ENCODE assay signal across 16 cellular contexts in the genomic region with DNA sequence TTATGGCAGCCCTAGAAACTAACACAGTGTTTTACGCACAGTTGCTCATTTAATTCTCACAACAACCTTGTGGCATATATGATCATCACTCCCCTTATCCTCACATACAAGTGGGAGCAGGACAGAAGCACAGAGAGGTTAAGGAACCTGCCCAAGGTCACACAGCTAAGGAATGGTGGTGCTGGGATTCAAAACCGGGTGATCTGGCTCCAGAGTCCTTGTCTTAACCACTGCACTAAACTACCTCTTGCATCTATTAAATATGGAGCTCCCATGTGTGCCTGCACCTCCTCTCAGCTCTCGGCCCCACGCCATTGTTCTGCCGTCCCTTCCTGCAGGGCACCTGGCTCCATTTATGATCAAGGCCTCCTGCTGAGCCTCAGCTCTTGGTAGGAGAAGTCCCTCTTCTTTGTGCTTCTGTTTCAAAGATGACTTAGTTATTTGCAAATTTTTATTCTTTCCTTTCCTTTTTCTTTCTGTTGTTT.
A peak's percentile ranks its signal among the peaks of the same experiment; 100 is the strongest.
DNase-seq lines count a peak whose midpoint lies in the region; ATAC-seq, FAIRE-seq and TF ChIP-seq lines count a peak whose summit lies in the region.
"Had no signal": no experiment of that assay in that cellular context is flagged by ENCODE, and none has a peak within 500 bp of the region (broad histone marks: within the 10 kb centered on the region; RNA-seq: fewer than 3 reads in every experiment).

No MANE protein-coding gene starts in this region.

- no peak overlapping the region for H4K8ac ChIP-seq in H1 (ENCODE audit: extremely low read depth, insufficient read depth, low read length)

- no peak overlapping the region for H3K4me3 ChIP-seq in H1 (ENCODE audit: extremely low read depth in 1 of 4, insufficient read depth in 2 of 4, low read depth in 3 of 4, low read length in 4 of 4)
- H3K4me3 ChIP-seq: ovary had no signal

- H3K4me1 Mint-ChIP-seq in activated T-cell treated with anti-CD3 and anti-CD28 coated beads, Interleukin-2, amount 50 U/mL, for 72 hours (ENCODE audit: low read depth), result peaks cover 58% of the 10 kb centered on the region
- H3K4me1 Mint-ChIP-seq in activated T-cell treated with anti-CD3 and anti-CD28 coated beads, Interleukin-2, amount 50 U/mL, for 4 hours (ENCODE audit: low read depth), result peaks cover 52% of the 10 kb centered on the region
- peaks cover 30% of the 10 kb centered on the region for H3K4me1 Mint-ChIP-seq in WTC11
- H3K4me1 Mint-ChIP-seq in stimulated activated naive CD8-positive, alpha-beta T cell treated with anti-CD3 and anti-CD28 coated beads, Interleukin-15, amount 100 ng/mL, for 72 hours, result peaks cover 77% of the 10 kb centered on the region

- WGBS in H1 (ENCODE audit: extremely low coverage in 1 of 2, insufficient coverage in 1 of 2, insufficient read length in 1 of 2, insufficient replicate concordance in 2 of 2, low coverage in 1 of 2, low lambda C conversion rate in 2 of 2, missing lambda C conversion rate in 1 of 2), 2 experiments, result 93% methylated on average over 5 of the region's 5 CpGs; no CpG with 5 or more reads in 1 of the 2 experiments

- no peak for FAIRE-seq in H1 (lab: Jason Lieb, UNC)

- 0 out of 2 replicates have a peak overlapping the region, but pooled peaks have one; percentile 23 for H2BK12ac ChIP-seq in H1 (ENCODE audit: low read depth, low read length)

- peak overlapping the region; percentile 99 for H3K27ac Mint-ChIP-seq in activated T-cell treated with anti-CD3 and anti-CD28 coated beads, Interleukin-2, amount 50 U/mL, for 72 hours
- H3K27ac Mint-ChIP-seq in WTC11, result 0 out of 2 replicates have a peak overlapping the region, but pooled peaks have one; percentile 16
- H3K27ac Mint-ChIP-seq in stimulated activated naive CD8-positive, alpha-beta T cell treated with anti-CD3 and anti-CD28 coated beads, Interleukin-15, amount 100 ng/mL, for 72 hours, result peak overlapping the region; percentile 98 to 100

- H4K91ac ChIP-seq in H1 (replicated peaks; ENCODE audit: insufficient read length, low read length), result no peak overlapping the region

- H3K23ac ChIP-seq in H1 (ENCODE audit: insufficient read length), result no peak overlapping the region

- ATAC-seq in activated T-cell treated with anti-CD3 and anti-CD28 coated beads, Interleukin-2, amount 50 U/mL, for 72 hours (replicated peaks in 1 of 2), result no peak
- ATAC-seq in activated T-cell treated with anti-CD3 and anti-CD28 coated beads, Interleukin-2, amount 50 U/mL, for 4 hours, result no peak
- ATAC-seq in WTC11, result no peak
- no peak for ATAC-seq in stimulated activated naive CD8-positive, alpha-beta T cell treated with anti-CD3 and anti-CD28 coated beads, Interleukin-15, amount 100 ng/mL, for 72 hours
- ATAC-seq in HG02623 (IDR thresholded peaks at IDR 0.05; ENCODE audit: unreplicated experiment), result no peak
- ATAC-seq: HCT116; stimulated activated memory B cell treated with anti-CD40 and anti-IgM and Interleukin-4, amounts not matched to agents 10 μg/mL and 1 μg/mL and 100 μg/mL, for 72 hours had no signal

- H2AK5ac ChIP-seq in H1 (ENCODE audit: low read depth, low read length), result peak overlapping the region; percentile 65; the same call in 1 of the 2 replicates

- no peak overlapping the region for H3K4ac ChIP-seq in H1 (replicated peaks; ENCODE audit: insufficient read length, low read depth, low read length)

- H3K18ac ChIP-seq in H1 (ENCODE audit: extremely low read depth, low read length), result no peak overlapping the region

- no peaks in the 10 kb centered on the region for H3K27me3 ChIP-seq in H1 (replicated peaks in 1 of 4; ENCODE audit: control insufficient read depth in 3 of 4, extremely low read depth in 1 of 4, insufficient read depth in 3 of 4, low read length in 3 of 4)
- H3K27me3 ChIP-seq: brain microvascular endothelial cell, ovary had no signal

- H3K27ac ChIP-seq in H1 (ENCODE audit: low read depth, low read length), result no peak overlapping the region
- H3K27ac ChIP-seq: brain microvascular endothelial cell, ovary had no signal

- TF ChIP-seq CTCF in WTC11 (IDR thresholded peaks at IDR 0.05) (no peak), H1 (IDR thresholded peaks at IDR 0.05; ENCODE audit: control extremely low read depth in 1 of 3, insufficient read depth in 1 of 3, low read depth in 1 of 3, low read length in 3 of 3) (no peak)

- H3K36me3 Mint-ChIP-seq in activated T-cell treated with anti-CD3 and anti-CD28 coated beads, Interleukin-2, amount 50 U/mL, for 72 hours (ENCODE audit: insufficient read depth in 2 of 2), result peaks cover 42 to 55% of the 10 kb centered on the region in 2 donors
- peaks cover 31% of the 10 kb centered on the region for H3K36me3 Mint-ChIP-seq in activated T-cell treated with anti-CD3 and anti-CD28 coated beads, Interleukin-2, amount 50 U/mL, for 4 hours (ENCODE audit: insufficient read depth)
- H3K36me3 Mint-ChIP-seq in WTC11, result peaks cover 20% of the 10 kb centered on the region

- H3K9me3 ChIP-seq in H1 (ENCODE audit: insufficient read depth in 2 of 2, low read depth in 1 of 2, low read length in 1 of 2), result peaks cover 0 to 10% of the 10 kb centered on the region in 2 experiments; a peak in 3 of 4 replicates
- H3K9me3 ChIP-seq: ovary had no signal

- CTCF ChIA-PET in WTC11 (lab: Charles Lee), result interaction anchor here (0.6 kb wide), 2 partner anchors 47 to 749 kb away, joined by 3 to 4 read pairs; no protein-coding TSS in a partner anchor
- CTCF ChIA-PET in H1 (lab: Charles Lee; ENCODE audit: partially characterized antibody), result interaction anchor here (1.1 kb wide), 1 partner anchor 298 kb away, joined by 3 read pairs; no protein-coding TSS in a partner anchor

- no peaks in the 10 kb centered on the region for H3K27me3 Mint-ChIP-seq in activated T-cell treated with anti-CD3 and anti-CD28 coated beads, Interleukin-2, amount 50 U/mL, for 72 hours (ENCODE audit: low read depth)
- H3K27me3 Mint-ChIP-seq in activated T-cell treated with anti-CD3 and anti-CD28 coated beads, Interleukin-2, amount 50 U/mL, for 4 hours (ENCODE audit: low read depth), result no peaks in the 10 kb centered on the region
- H3K27me3 Mint-ChIP-seq in WTC11 (ENCODE audit: low read depth), result no peaks in the 10 kb centered on the region
- H3K27me3 Mint-ChIP-seq in stimulated activated naive CD8-positive, alpha-beta T cell treated with anti-CD3 and anti-CD28 coated beads, Interleukin-15, amount 100 ng/mL, for 72 hours, result no peaks in the 10 kb centered on the region
- H3K27me3 Mint-ChIP-seq: stimulated activated memory B cell treated with anti-CD40 and anti-IgM and Interleukin-4, amounts not matched to agents 10 μg/mL and 1 μg/mL and 100 μg/mL, for 72 hours had no signal

- no peak overlapping the region for H3K56ac ChIP-seq in H1 (replicated peaks; ENCODE audit: insufficient read length, low read depth, low read length)

- H3K23me2 ChIP-seq in H1 (ENCODE audit: low read depth, low read length), result no peaks in the 10 kb centered on the region

- H2AFZ ChIP-seq in H1 (ENCODE audit: low read length), result no peak overlapping the region

- no peak overlapping the region for H3K14ac ChIP-seq in H1 (ENCODE audit: insufficient read length)

- H3K4me3 Mint-ChIP-seq in activated T-cell treated with anti-CD3 and anti-CD28 coated beads, Interleukin-2, amount 50 U/mL, for 72 hours, result peak overlapping the region; percentile 88 to 95
- no peak overlapping the region for H3K4me3 Mint-ChIP-seq in activated T-cell treated with anti-CD3 and anti-CD28 coated beads, Interleukin-2, amount 50 U/mL, for 4 hours
- no peak overlapping the region for H3K4me3 Mint-ChIP-seq in WTC11
- H3K4me3 Mint-ChIP-seq in stimulated activated naive CD8-positive, alpha-beta T cell treated with anti-CD3 and anti-CD28 coated beads, Interleukin-15, amount 100 ng/mL, for 72 hours, result peak overlapping the region; percentile 87 to 92
- H3K4me3 Mint-ChIP-seq: stimulated activated memory B cell treated with anti-CD40 and anti-IgM and Interleukin-4, amounts not matched to agents 10 μg/mL and 1 μg/mL and 100 μg/mL, for 72 hours had no signal

- no peak for DNase-seq in activated T-cell treated with anti-CD3 and anti-CD28 coated beads, Interleukin-2, amount 50 U/mL, for 72 hours
- no peak for DNase-seq in activated T-cell treated with anti-CD3 and anti-CD28 coated beads, Interleukin-2, amount 50 U/mL, for 4 hours
- DNase-seq in WTC11 (ENCODE audit: low spot score) (no peak), H1 (ENCODE audit: low read depth in 1 of 2, low spot score in 2 of 2) (no peak), foreskin melanocyte (no peak), putamen (ENCODE audit: low spot score) (no peak)
- DNase-seq in stimulated activated naive CD8-positive, alpha-beta T cell treated with anti-CD3 and anti-CD28 coated beads, Interleukin-15, amount 100 ng/mL, for 72 hours, result no peak
- DNase-seq: activated CD4-positive, alpha-beta T cell treated with anti-CD3 and anti-CD28 coated beads for 4 hours; activated effector memory CD4-positive, alpha-beta T cell treated with Interleukin-2 at 50 U/mL for 16 hours; GF-D8; NCI-H2107; ovary had no signal

- no peak overlapping the region for H3K4me2 ChIP-seq in H1 (ENCODE audit: insufficient read depth in 1 of 2, low read depth in 2 of 2, low read length in 2 of 2)

- H3K79me1 ChIP-seq in H1 (ENCODE audit: low read depth, low read length), result no peaks in the 10 kb centered on the region

- H3K9ac ChIP-seq in H1 (replicated peaks in 1 of 4; ENCODE audit: extremely low read depth in 1 of 4, low read depth in 3 of 4, low read length in 3 of 4), result no peak overlapping the region; a peak in 1 of 7 replicates

- no peaks in the 10 kb centered on the region for H4K20me1 ChIP-seq in H1 (replicated peaks in 1 of 2; ENCODE audit: control insufficient read depth in 1 of 2, insufficient read depth in 2 of 2, low read length in 2 of 2)

- no peak overlapping the region for H2BK20ac ChIP-seq in H1 (ENCODE audit: low read length)

- no peak overlapping the region for H2BK120ac ChIP-seq in H1 (replicated peaks; ENCODE audit: low read depth, low read length)

- H2BK15ac ChIP-seq in H1 (ENCODE audit: low read length), result no peak overlapping the region

- H2BK5ac ChIP-seq in H1 (ENCODE audit: low read depth, low read length), result peak overlapping the region; percentile 52

- no peak for TF ChIP-seq EP300 in H1 (IDR thresholded peaks at IDR 0.05; ENCODE audit: borderline replicate concordance in 1 of 2, low read depth in 2 of 2, low read length in 2 of 2)

- POLR2A ChIA-PET in WTC11 (lab: Charles Lee), result interaction anchor here (0.6 to 0.9 kb wide), 2 partner anchors 90 to 185 kb away, joined by 3 read pairs; no protein-coding TSS in a partner anchor
- POLR2A ChIA-PET in H1 (lab: Charles Lee; ENCODE audit: partially characterized antibody), result interaction anchor here (0.7 kb wide), 1 partner anchor 9 kb away, joined by 3 read pairs; no protein-coding TSS in a partner anchor

- peaks cover 0 to 9% (median 4%) of the 10 kb centered on the region in 4 experiments; a peak in 5 of 7 replicates for H3K4me1 ChIP-seq in H1 (replicated peaks in 1 of 4; ENCODE audit: control insufficient read depth in 3 of 4, insufficient read depth in 4 of 4, low read length in 3 of 4)

- TF ChIP-seq POLR2A in H1 (IDR thresholded peaks at IDR 0.05; ENCODE audit: control extremely low read depth in 1 of 2, low read depth in 2 of 2, low read length in 2 of 2), result no peak

- H3K36me3 ChIP-seq in H1 (ENCODE audit: control insufficient read depth in 2 of 4, insufficient read depth in 4 of 4, low read length in 3 of 4), result peaks cover 0 to 3% (median 0%) of the 10 kb centered on the region in 4 experiments; a peak in 1 of 8 replicates
- H3K36me3 ChIP-seq: brain microvascular endothelial cell, ovary had no signal

- 0 out of 4 replicates have a peak, but pooled peaks cover 0 to 2% of the 10 kb centered on the region in 2 experiments for H3K79me2 ChIP-seq in H1 (ENCODE audit: control insufficient read depth in 1 of 2, insufficient read depth in 2 of 2, low read length in 2 of 2)

- no peak for TF ChIP-seq RAD21 in H1 (IDR thresholded peaks at IDR 0.05 in 1 of 2, conservative IDR thresholded peaks at IDR 0.05 in 1 of 2; ENCODE audit: low read depth in 2 of 2, low read length in 2 of 2)

- H3K9me3 Mint-ChIP-seq in activated T-cell treated with anti-CD3 and anti-CD28 coated beads, Interleukin-2, amount 50 U/mL, for 72 hours, result peaks cover 7 to 28% of the 10 kb centered on the region in 2 donors
- peaks cover 26% of the 10 kb centered on the region for H3K9me3 Mint-ChIP-seq in activated T-cell treated with anti-CD3 and anti-CD28 coated beads, Interleukin-2, amount 50 U/mL, for 4 hours
- H3K9me3 Mint-ChIP-seq in WTC11, result peaks cover 17% of the 10 kb centered on the region
- H3K9me3 Mint-ChIP-seq in stimulated activated naive CD8-positive, alpha-beta T cell treated with anti-CD3 and anti-CD28 coated beads, Interleukin-15, amount 100 ng/mL, for 72 hours, result peaks cover 38 to 48% of the 10 kb centered on the region in 2 donors

- no peak overlapping the region for H4K5ac ChIP-seq in H1 (ENCODE audit: insufficient read length, low read depth, low read length)

Comparison
In these comparisons a context has a peak if more than half of its experiments do, and no peak if none do; other contexts are left out.
1. H3K4me3 Mint-ChIP-seq: peak in activated T-cell treated with anti-CD3 and anti-CD28 coated beads, Interleukin-2, amount 50 U/mL, for 72 hours (2 of 2) and stimulated activated naive CD8-positive, alpha-beta T cell treated with anti-CD3 and anti-CD28 coated beads, Interleukin-15, amount 100 ng/mL, for 72 hours (2 of 2); none in activated T-cell treated with anti-CD3 and anti-CD28 coated beads, Interleukin-2, amount 50 U/mL, for 4 hours (single experiment) and WTC11 (single experiment).
2. H3K27ac Mint-ChIP-seq: peak in every context shown above with its lines; median percentile 99 in activated T-cell treated with anti-CD3 and anti-CD28 coated beads, Interleukin-2, amount 50 U/mL, for 72 hours; 99 in stimulated activated naive CD8-positive, alpha-beta T cell treated with anti-CD3 and anti-CD28 coated beads, Interleukin-15, amount 100 ng/mL, for 72 hours; 16 in WTC11.